13 cellular contexts compared by ENCODE assay signal in the genomic region with DNA sequence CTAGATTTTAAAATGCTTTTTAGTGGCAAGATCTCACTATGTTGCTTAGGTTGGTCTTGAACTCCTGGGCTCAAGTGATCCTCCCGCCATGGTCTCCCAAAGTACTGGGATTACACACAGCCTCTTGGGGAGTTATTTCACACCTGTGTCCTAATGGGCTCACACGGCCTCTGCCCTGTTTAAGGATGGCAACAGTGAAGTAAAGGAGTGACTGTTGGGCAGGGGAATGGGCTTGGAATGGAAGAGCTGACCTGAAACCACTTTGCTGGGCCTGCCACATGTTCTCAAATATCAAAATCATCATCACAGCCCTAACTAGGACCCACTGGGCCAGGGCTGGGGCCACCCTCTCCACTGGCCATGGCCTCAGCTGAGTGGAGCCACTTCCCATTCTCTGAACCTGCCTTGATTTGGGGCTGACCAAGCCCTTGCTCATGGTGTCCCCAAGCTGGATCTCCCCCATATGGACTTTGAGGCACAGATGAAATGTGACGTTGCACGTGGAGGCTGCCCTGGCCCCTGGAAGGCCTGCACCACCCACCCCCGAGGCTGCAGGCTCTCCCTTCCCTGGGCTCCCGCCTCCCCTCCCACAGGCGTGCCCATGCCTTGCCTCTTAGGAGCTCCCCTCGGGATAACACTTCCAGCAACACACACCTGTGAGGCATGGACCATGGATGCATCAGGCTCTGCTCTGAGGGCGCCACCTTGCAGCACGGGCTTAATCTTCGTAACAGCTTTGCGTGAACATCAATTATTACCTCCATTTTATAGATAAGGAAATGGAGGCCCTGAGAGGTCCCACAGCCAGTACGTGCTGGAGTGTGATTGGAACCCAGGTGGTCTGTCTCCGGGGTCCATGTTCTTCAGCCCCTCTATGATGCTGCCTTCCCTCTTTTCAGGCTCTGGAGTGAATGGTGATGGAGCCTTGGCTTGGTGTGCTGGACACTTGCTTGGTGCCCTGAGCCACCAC.
A peak's percentile ranks its signal among the peaks of the same experiment; 100 is the strongest.
DNase-seq lines count a peak whose midpoint lies in the region; ATAC-seq and TF ChIP-seq lines count a peak whose summit lies in the region.
"Had no signal": no experiment of that assay in that cellular context is flagged by ENCODE, and none has a peak within 500 bp of the region (broad histone marks: within the 10 kb centered on the region; RNA-seq: fewer than 3 reads in every experiment).

No MANE protein-coding gene starts in this region.

- H3K36me3 Mint-ChIP-seq in neural crest cell (ENCODE audit: low read depth), result no peaks in the 10 kb centered on the region
- H3K36me3 Mint-ChIP-seq: T-cell had no signal

- no peaks in the 10 kb centered on the region for H3K27me3 ChIP-seq in WERI-Rb-1 (ENCODE audit: insufficient read depth, low read depth, severe bottlenecking)

- peaks cover 9% of the 10 kb centered on the region for H3K9me3 ChIP-seq in WERI-Rb-1 (ENCODE audit: severe bottlenecking)

- TF ChIP-seq CTCF in 22Rv1 (IDR thresholded peaks at IDR 0.05), result no peak
- no peak for TF ChIP-seq CTCF in C4-2B (conservative IDR thresholded peaks at IDR 0.05)
- no peak for TF ChIP-seq CTCF in WERI-Rb-1 (IDR thresholded peaks at IDR 0.05; ENCODE audit: low read depth, low read length)
- no peak for TF ChIP-seq CTCF in neural crest cell (conservative IDR thresholded peaks at IDR 0.05)

- peak overlapping the region; percentile 67 for H3K27ac ChIP-seq in 22Rv1
- H3K27ac ChIP-seq in C4-2B, result peak overlapping the region; percentile 59
- H3K27ac ChIP-seq in WERI-Rb-1, result no peak overlapping the region
- H3K27ac ChIP-seq: GM23248 had no signal

- H3K27ac Mint-ChIP-seq in neural crest cell (ENCODE audit: unreplicated experiment), result peak overlapping the region; percentile 27
- H3K27ac Mint-ChIP-seq: activated naive CD8-positive, alpha-beta T cell treated with anti-CD3 and anti-CD28 coated beads, Interleukin-2, amount 50 U/mL, for 24 hours; activated T-helper 17 cell treated with anti-CD3 and anti-CD28 coated beads, Interleukin-2, amount 50 U/mL, for 72 hours; T-cell had no signal

- H3K36me3 ChIP-seq in WERI-Rb-1, result no peaks in the 10 kb centered on the region

- DNase-seq in WERI-Rb-1 (peak; percentile 6), neural crest cell (ENCODE audit: low read depth, low spot score) (no peak), NCI-H2081 (lab: John Stamatoyannopoulos, UW) (no peak), OCI-M1 (lab: John Stamatoyannopoulos, UW) (no peak)
- DNase-seq: NCI-H226 had no signal

- no peaks in the 10 kb centered on the region for H3K4me1 Mint-ChIP-seq in neural crest cell
- H3K4me1 Mint-ChIP-seq: activated T-helper 17 cell treated with anti-CD3 and anti-CD28 coated beads, Interleukin-2, amount 50 U/mL, for 72 hours had no signal

- H3K4me3 ChIP-seq in WERI-Rb-1 (ENCODE audit: low read depth, low read length), result no peak overlapping the region
- H3K4me3 ChIP-seq: GM23248 had no signal

- ATAC-seq in GM21529 (IDR thresholded peaks at IDR 0.05; ENCODE audit: unreplicated experiment) (no peak), GM21786 (IDR thresholded peaks at IDR 0.05; ENCODE audit: unreplicated experiment) (no peak)

- H3K9me3 Mint-ChIP-seq in neural crest cell, result no peaks in the 10 kb centered on the region
- H3K9me3 Mint-ChIP-seq: activated naive CD8-positive, alpha-beta T cell treated with anti-CD3 and anti-CD28 coated beads, Interleukin-2, amount 50 U/mL, for 24 hours; activated T-helper 17 cell treated with anti-CD3 and anti-CD28 coated beads, Interleukin-2, amount 50 U/mL, for 72 hours; T-cell had no signal

- no peak overlapping the region for H3K4me3 Mint-ChIP-seq in neural crest cell
- H3K4me3 Mint-ChIP-seq: activated naive CD8-positive, alpha-beta T cell treated with anti-CD3 and anti-CD28 coated beads, Interleukin-2, amount 50 U/mL, for 24 hours; activated T-helper 17 cell treated with anti-CD3 and anti-CD28 coated beads, Interleukin-2, amount 50 U/mL, for 72 hours; T-cell had no signal

- no peaks in the 10 kb centered on the region for H3K27me3 Mint-ChIP-seq in neural crest cell (ENCODE audit: low read depth)
- H3K27me3 Mint-ChIP-seq: activated naive CD8-positive, alpha-beta T cell treated with anti-CD3 and anti-CD28 coated beads, Interleukin-2, amount 50 U/mL, for 24 hours; activated T-helper 17 cell treated with anti-CD3 and anti-CD28 coated beads, Interleukin-2, amount 50 U/mL, for 72 hours; T-cell had no signal
